ENCODE assay signal across 10 cellular contexts in genomic region chr7:30596721-30597120, GRCh38. TPM values are rescaled to one million over a fixed set of nuclear protein-coding genes. Genes with fewer than 3 reads are reported as not detected.
DNase-seq lines count a peak whose midpoint lies in the region; ATAC-seq and TF ChIP-seq lines count a peak whose summit lies in the region.
"Had no signal": no experiment of that assay in that cellular context is flagged by ENCODE, and none has a peak within 500 bp of the region (broad histone marks: within the 10 kb centered on the region; RNA-seq: fewer than 3 reads in every experiment).

No MANE protein-coding gene starts in this region.

- H2AFZ ChIP-seq in OCI-LY7 (ENCODE audit: low read length) (no peak overlapping the region), osteoblast (ENCODE audit: low read length) (no peak overlapping the region)

- CTCF ChIA-PET in OCI-LY7 (lab: Charles Lee; ENCODE audit: unreplicated experiment), result no interaction called here

- peaks cover 65% of the 10 kb centered on the region for H3K36me3 ChIP-seq in OCI-LY7 (ENCODE audit: insufficient read depth, low read length)
- peaks cover 32% of the 10 kb centered on the region for H3K36me3 ChIP-seq in osteoblast (ENCODE audit: insufficient read depth, low read length)

- DNase-seq in GM12865 (ENCODE audit: low read depth), result no peak
- no peak for DNase-seq in OCI-LY7 (ENCODE audit: low spot score)
- no peak for DNase-seq in effector memory CD8-positive, alpha-beta T cell
- peak; percentile 32 for DNase-seq in osteoblast (ENCODE audit: insufficient read length, low spot score, missing footprints)
- no peak for DNase-seq in NCI-H146 treated with DMSO at 0.1 percent for 48 hours (lab: John Stamatoyannopoulos, UW; ENCODE audit: unreplicated experiment)
- no peak for DNase-seq in activated CD8-positive, alpha-beta memory T cell treated with anti-CD3 and anti-CD28 coated beads, Interleukin-2, amount 50 U/mL, for 4 hours
- no peak for DNase-seq in OCI-M2 (lab: John Stamatoyannopoulos, UW; ENCODE audit: unreplicated experiment)
- DNase-seq in mesenteric fat pad (ENCODE audit: low spot score), result no peak
- DNase-seq: anterior cingulate cortex, spleen had no signal

- H3K9me2 ChIP-seq in OCI-LY7 (ENCODE audit: insufficient read depth, low read length), result no peaks in the 10 kb centered on the region

- POLR2A ChIA-PET in OCI-LY7 (lab: Charles Lee), result interaction anchor here (0.6 to 1.5 kb wide), 7 partner anchors 9 to 80 kb away, joined by 3 to 6 read pairs (median 3); no protein-coding TSS in a partner anchor

- H3K27me3 Mint-ChIP-seq in effector memory CD8-positive, alpha-beta T cell, result no peaks in the 10 kb centered on the region

- H3K4me3 Mint-ChIP-seq in effector memory CD8-positive, alpha-beta T cell, result peak overlapping the region; percentile 99 to 100

- H3K9me3 Mint-ChIP-seq in effector memory CD8-positive, alpha-beta T cell, result no peaks in the 10 kb centered on the region

- peak overlapping the region in 1 of 2 donors; percentile 99 for H3K27ac Mint-ChIP-seq in effector memory CD8-positive, alpha-beta T cell

- peak overlapping the region; percentile 78 for H3K4me2 ChIP-seq in OCI-LY7 (ENCODE audit: low read length)
- peak overlapping the region; percentile 98 for H3K4me2 ChIP-seq in osteoblast (ENCODE audit: insufficient read depth, low read length)

- H3K4me1 ChIP-seq in OCI-LY7 (ENCODE audit: insufficient read depth, low read length, poor library complexity, severe bottlenecking) (peaks cover 21% of the 10 kb centered on the region), osteoblast (ENCODE audit: insufficient read depth, low read length) (peaks cover 26% of the 10 kb centered on the region)

- intact Hi-C loops in OCI-LY7 (cut with micrococcal nuclease; ENCODE audit: unreplicated experiment), result loop anchor here (1.0 to 2.0 kb wide), 2 partner anchors 35 to 130 kb away; no protein-coding TSS in a partner anchor

- H3K4me3 ChIP-seq in GM12865 (ENCODE audit: low read depth, low read length), result peak overlapping the region; percentile 80
- H3K4me3 ChIP-seq in OCI-LY7 (ENCODE audit: low read depth, low read length, poor library complexity, severe bottlenecking), result peak overlapping the region; percentile 94
- H3K4me3 ChIP-seq in osteoblast (ENCODE audit: insufficient read depth, low read length), result peak overlapping the region; percentile 96

- H3K27ac ChIP-seq in OCI-LY7 (ENCODE audit: low read depth, low read length, poor library complexity, severe bottlenecking) (no peak overlapping the region), osteoblast (ENCODE audit: low read depth, low read length) (peak overlapping the region; percentile 99)

- H3K27me3 ChIP-seq in osteoblast (ENCODE audit: insufficient read depth, low read length), result no peaks in the 10 kb centered on the region
- H3K27me3 ChIP-seq: spleen had no signal

- H3K36me3 Mint-ChIP-seq in effector memory CD8-positive, alpha-beta T cell (ENCODE audit: insufficient read depth), result peaks cover 51% of the 10 kb centered on the region

- H4K20me1 ChIP-seq in OCI-LY7 (ENCODE audit: insufficient read depth, low read length) (peaks cover 34% of the 10 kb centered on the region), osteoblast (ENCODE audit: insufficient read depth, low read length) (peaks cover 19% of the 10 kb centered on the region)

- H3K79me2 ChIP-seq in OCI-LY7 (ENCODE audit: insufficient read depth, low read depth, low read length) (peaks cover 80% of the 10 kb centered on the region), osteoblast (ENCODE audit: insufficient read depth, low read length) (peaks cover 95% of the 10 kb centered on the region)

- BruUV-seq in OCI-LY7 (replicated peaks; lab: Mats Ljungman, UMichigan), result no TSS peak

- peaks cover 32 to 48% of the 10 kb centered on the region in 2 donors for H3K4me1 Mint-ChIP-seq in effector memory CD8-positive, alpha-beta T cell (ENCODE audit: low read depth in 2 of 2)

- H3K9me3 ChIP-seq in OCI-LY7 (ENCODE audit: low read length), result no peaks in the 10 kb centered on the region
- no peaks in the 10 kb centered on the region for H3K9me3 ChIP-seq in osteoblast (ENCODE audit: low read depth, low read length)
- H3K9me3 ChIP-seq: spleen had no signal

- TF ChIP-seq CTCF in GM12865 (IDR thresholded peaks at IDR 0.05; ENCODE audit: insufficient read depth, low read depth, low read length, missing control alignments) (no peak), OCI-LY7 (conservative IDR thresholded peaks at IDR 0.05; ENCODE audit: low read length) (no peak), osteoblast (IDR thresholded peaks at IDR 0.05; ENCODE audit: extremely low read depth, low read depth, low read length) (no peak)

- ATAC-seq in effector memory CD8-positive, alpha-beta T cell (replicated peaks), result no peak

RNA-seq across cellular contexts. Expression of gene GARS1, which starts 2.0 kb away (rescaled TPM):
- total RNA-seq in OCI-LY7 (2014; rRNA removed; shearing (Covaris generic)), result 161 and 178 TPM in 2 replicates
- total RNA-seq in OCI-LY7 (2022), result 355 and 375 TPM in 2 replicates
- 417 and 526 TPM in 2 replicates for total RNA-seq in osteoblast
- 126 TPM for total RNA-seq in mesenteric fat pad
